19 cellular contexts compared by ENCODE assay signal in genomic region chr10:6301482-6302083, GRCh38.
DNase-seq lines count a peak whose midpoint lies in the region; ATAC-seq and TF ChIP-seq lines count a peak whose summit lies in the region.
"Had no signal": no experiment of that assay in that cellular context is flagged by ENCODE, and none has a peak within 500 bp of the region (broad histone marks: within the 10 kb centered on the region; RNA-seq: fewer than 3 reads in every experiment).

No MANE protein-coding gene starts in this region.

- no peaks in the 10 kb centered on the region for H4K20me1 ChIP-seq in MM.1S (ENCODE audit: insufficient read depth, low read length)

- H3K36me3 ChIP-seq in MM.1S (replicated peaks; ENCODE audit: insufficient read depth, low read length) = no peaks in the 10 kb centered on the region
- H3K36me3 ChIP-seq: ascending aorta, neural progenitor cell, thoracic aorta had no signal

- H2AFZ ChIP-seq in MM.1S (ENCODE audit: low read length) = no peak overlapping the region; the same call in 1 of the 2 replicates
- H2AFZ ChIP-seq: neural progenitor cell had no signal

- H3K79me2 ChIP-seq in MM.1S (ENCODE audit: low read length) = no peaks in the 10 kb centered on the region

- H3K9ac ChIP-seq in MM.1S (ENCODE audit: low read length) = no peak overlapping the region
- H3K9ac ChIP-seq: neural progenitor cell had no signal

- no peak for TF ChIP-seq CTCF in MM.1S (IDR thresholded peaks at IDR 0.05; ENCODE audit: low read length)

- H3K4me1 ChIP-seq in MM.1S (ENCODE audit: low read length) = peaks cover 25% of the 10 kb centered on the region
- H3K4me1 ChIP-seq: neural progenitor cell had no signal

- 0 out of 2 replicates have a peak overlapping the region, but pooled peaks have one; percentile 55 for H3K4me3 ChIP-seq in MM.1S (ENCODE audit: low read length)
- H3K4me3 ChIP-seq: ascending aorta, neural progenitor cell, thoracic aorta had no signal

- peak overlapping the region; percentile 85 for H3K4me2 ChIP-seq in MM.1S (ENCODE audit: low read depth, low read length)
- H3K4me2 ChIP-seq: neural progenitor cell had no signal

- no peak for ATAC-seq in HG02840 (IDR thresholded peaks at IDR 0.05; ENCODE audit: low FRiP score, unreplicated experiment)

- no peaks in the 10 kb centered on the region for H3K9me3 ChIP-seq in MM.1S (replicated peaks; ENCODE audit: insufficient read depth, low read length)
- H3K9me3 ChIP-seq: ascending aorta, thoracic aorta had no signal

- H3K27me3 ChIP-seq in MM.1S (replicated peaks; ENCODE audit: insufficient read depth, low read length) = no peaks in the 10 kb centered on the region
- H3K27me3 ChIP-seq: ascending aorta, neural progenitor cell had no signal

- peak overlapping the region; percentile 97 for H3K27ac ChIP-seq in MM.1S (ENCODE audit: low read length)
- H3K27ac ChIP-seq: neural progenitor cell had no signal

- H3K9me2 ChIP-seq in MM.1S (replicated peaks; ENCODE audit: insufficient read depth, low read length) = no peaks in the 10 kb centered on the region

- H3F3A ChIP-seq in MM.1S (ENCODE audit: insufficient read depth, low read length) = peaks cover 25% of the 10 kb centered on the region

- peak; percentile 80 for DNase-seq in Caki2 (ENCODE audit: low read depth)
- no peak for DNase-seq in MM.1S
- DNase-seq in dermis blood vessel endothelial cell = peak; percentile 27
- peak; percentile 38 for DNase-seq in mucosa of gallbladder (ENCODE audit: low spot score)
- no peak for DNase-seq in amygdala (lab: John Stamatoyannopoulos, UW)
- DNase-seq in anterior cingulate cortex (lab: John Stamatoyannopoulos, UW) = no peak
- DNase-seq in activated T-cell treated with anti-CD3 and anti-CD28 coated beads, Interleukin-2, amount 50 U/mL, for 48 hours = no peak
- DNase-seq: activated CD8-positive, alpha-beta memory T cell treated with anti-CD3 and anti-CD28 coated beads, Interleukin-2, amount 50 U/mL, for 48 hours; activated gamma-delta T cell; hippocampal formation; islet precursor cell; Karpas-422; NCI-H1092; NCI-H510A treated with DMSO at 0.1 percent for 48 hours; Right ventricle myocardium superior had no signal

- in situ Hi-C loops in Caki2 (cut with HindIII; ENCODE audit: low pct_unique_long_range_greater_than_20kb, low sequenced_read_pairs) = no loop called here

Comparison
In these comparisons a context has a peak if more than half of its experiments do, and no peak if none do; other contexts are left out.
1. DNase-seq: peak in Caki2 (single experiment), dermis blood vessel endothelial cell (single experiment) and mucosa of gallbladder (single experiment); none in MM.1S (single experiment), amygdala (0 of 56), anterior cingulate cortex (0 of 58) and activated T-cell treated with anti-CD3 and anti-CD28 coated beads, Interleukin-2, amount 50 U/mL, for 48 hours (0 of 2).